In genomic region chr2:156538083-156538504, GRCh38 we compare ENCODE assay signal across 9 cellular contexts.
DNase-seq lines count a peak whose midpoint lies in the region; ATAC-seq, FAIRE-seq and TF ChIP-seq lines count a peak whose summit lies in the region.
"Had no signal": no experiment of that assay in that cellular context is flagged by ENCODE, and none has a peak within 500 bp of the region (broad histone marks: within the 10 kb centered on the region; RNA-seq: fewer than 3 reads in every experiment).

No MANE protein-coding gene starts in this region.

- TF ChIP-seq RAD21 in IMR-90 (IDR thresholded peaks at IDR 0.05; ENCODE audit: low read length), result no peak

- H2BK20ac ChIP-seq in IMR-90 (ENCODE audit: low read depth, low read length), result no peak overlapping the region

- H2AFZ ChIP-seq in IMR-90 (replicated peaks; ENCODE audit: low read length, poor library complexity) (no peak overlapping the region), osteoblast (ENCODE audit: low read length) (no peak overlapping the region)

- H4K20me1 ChIP-seq in IMR-90 (ENCODE audit: insufficient read depth, low read length), result no peaks in the 10 kb centered on the region
- H4K20me1 ChIP-seq in osteoblast (ENCODE audit: insufficient read depth, low read length), result no peaks in the 10 kb centered on the region

- POLR2A ChIA-PET in IMR-90 (lab: Charles Lee; ENCODE audit: unreplicated experiment), result no interaction called here

- H3K9me3 ChIP-seq in IMR-90 (ENCODE audit: control insufficient read depth, insufficient read depth, low read length) (no peaks in the 10 kb centered on the region; the same call in 1 of the 2 replicates), osteoblast (ENCODE audit: low read depth, low read length) (no peaks in the 10 kb centered on the region)

- peak overlapping the region; percentile 16; the same call in 1 of the 2 replicates for H3K4me2 ChIP-seq in IMR-90 (ENCODE audit: low read depth, low read length)
- peak overlapping the region; percentile 17 for H3K4me2 ChIP-seq in osteoblast (ENCODE audit: insufficient read depth, low read length)

- no CpG with 5 or more reads among the region's 2 CpGs for WGBS in IMR-90 (ENCODE audit: extremely low coverage in 2 of 2, insufficient read length in 1 of 2), 2 experiments

- BruUV-seq in IMR-90 (replicated peaks; lab: Mats Ljungman, UMichigan), result no TSS peak

- no peak overlapping the region for H3K4ac ChIP-seq in IMR-90 (ENCODE audit: low read depth, low read length)

- H3K4me3 ChIP-seq in IMR-90 (ENCODE audit: insufficient read depth, low read depth, low read length) (no peak overlapping the region), osteoblast (ENCODE audit: insufficient read depth, low read length) (no peak overlapping the region)

- no peak overlapping the region for H4K5ac ChIP-seq in IMR-90 (ENCODE audit: low read depth, low read length)

- H3K27me3 ChIP-seq in IMR-90 (ENCODE audit: control insufficient read depth, insufficient read depth, low read length) (no peaks in the 10 kb centered on the region), osteoblast (ENCODE audit: insufficient read depth, low read length) (no peaks in the 10 kb centered on the region)

- no peak overlapping the region for H2AK9ac ChIP-seq in IMR-90 (replicated peaks; ENCODE audit: low read depth, low read length, poor library complexity)

- H2BK15ac ChIP-seq in IMR-90 (ENCODE audit: low read depth, low read length), result no peak overlapping the region

- H4K8ac ChIP-seq in IMR-90 (ENCODE audit: low read depth in 2 of 2, low read length in 2 of 2), result no peak overlapping the region

- H2AK5ac ChIP-seq in IMR-90 (ENCODE audit: low read depth, low read length), result no peak overlapping the region

- no peak overlapping the region for H3K23ac ChIP-seq in IMR-90 (ENCODE audit: low read depth, low read length)

- in situ Hi-C loops in IMR-90 (cut with MboI; ENCODE audit: low sequenced_read_pairs), result no loop called here

- peaks cover 0 to 3% of the 10 kb centered on the region in 2 experiments; a peak in 2 of 4 replicates for H3K79me1 ChIP-seq in IMR-90 (ENCODE audit: low read depth in 1 of 2, low read length in 2 of 2)

- CTCF ChIA-PET in IMR-90 (lab: Yijun Ruan, JAX), result interaction anchor here (0.6 kb wide), 1 partner anchor 72 kb away, joined by 5 read pairs; no protein-coding TSS in a partner anchor

- DNase-seq in GM19239 (ENCODE audit: insufficient read length, low spot score) (peak; percentile 6), IMR-90 (peak; percentile 4), osteoblast (ENCODE audit: insufficient read length, low spot score, missing footprints) (no peak), NCI-H1417 treated with DMSO at 0.1 percent for 48 hours (lab: John Stamatoyannopoulos, UW) (no peak), UCSD-AML1 (lab: John Stamatoyannopoulos, UW; ENCODE audit: unreplicated experiment) (no peak), NCI-H1105 treated with DMSO at 0.1 percent for 48 hours (lab: John Stamatoyannopoulos, UW) (no peak)
- DNase-seq: activated CD8-positive, alpha-beta memory T cell treated with anti-CD3 and anti-CD28 coated beads, Interleukin-2, amount 50 U/mL, for 4 hours had no signal

- TF ChIP-seq CTCF in IMR-90 (conservative IDR thresholded peaks at IDR 0.05; ENCODE audit: low read depth, low read length) (no peak), osteoblast (IDR thresholded peaks at IDR 0.05; ENCODE audit: extremely low read depth, low read depth, low read length) (no peak)

- H3K18ac ChIP-seq in IMR-90 (ENCODE audit: low read depth, low read length), result no peak overlapping the region; the same call in 1 of the 2 replicates

- peak; percentile 49 for ATAC-seq in HG02678 (IDR thresholded peaks at IDR 0.05; ENCODE audit: unreplicated experiment)
- 0 out of 2 replicates have a peak, but pooled peaks have one; percentile 19 for ATAC-seq in IMR-90 (ENCODE audit: low read depth)
- ATAC-seq: Right ventricle myocardium inferior had no signal

- H4K91ac ChIP-seq in IMR-90 (ENCODE audit: insufficient read depth, low read depth, low read length), result no peak overlapping the region

- H2BK5ac ChIP-seq in IMR-90 (ENCODE audit: low read depth, low read length, poor library complexity, severe bottlenecking), result no peak overlapping the region

- peak; percentile 90 for FAIRE-seq in GM19239 (lab: Jason Lieb, UNC)

- no peak for TF ChIP-seq POLR2A in IMR-90 (IDR thresholded peaks at IDR 0.05; ENCODE audit: low read depth, low read length)

- H3K79me2 ChIP-seq in osteoblast (ENCODE audit: insufficient read depth, low read length), result no peaks in the 10 kb centered on the region

- H3K36me3 ChIP-seq in IMR-90 (ENCODE audit: control insufficient read depth, insufficient read depth, low read length) (no peaks in the 10 kb centered on the region), osteoblast (ENCODE audit: insufficient read depth, low read length) (no peaks in the 10 kb centered on the region)

- H3K9me1 ChIP-seq in IMR-90 (ENCODE audit: insufficient read depth, low read length), result peaks cover 4% of the 10 kb centered on the region; the same call in 1 of the 2 replicates

- intact Hi-C loops in IMR-90 (cut with micrococcal nuclease), result no loop called here

- H2BK120ac ChIP-seq in IMR-90 (ENCODE audit: low read depth, low read length), result no peak overlapping the region

- H3K14ac ChIP-seq in IMR-90 (replicated peaks; ENCODE audit: low read depth, low read length), result no peak overlapping the region

- no peak overlapping the region for H3K56ac ChIP-seq in IMR-90 (ENCODE audit: extremely low read depth, insufficient read depth, low read length)

- H3K27ac ChIP-seq in IMR-90 (ENCODE audit: insufficient read depth, low read length) (no peak overlapping the region), osteoblast (ENCODE audit: low read depth, low read length) (peak overlapping the region; percentile 21)

- peaks cover 5% of the 10 kb centered on the region for H3K4me1 ChIP-seq in IMR-90 (ENCODE audit: control insufficient read depth, insufficient read depth, low read length)
- H3K4me1 ChIP-seq in osteoblast (ENCODE audit: insufficient read depth, low read length), result peaks cover 29% of the 10 kb centered on the region

- dilution Hi-C loops in IMR-90 (cut with HindIII; ENCODE audit: low sequenced_read_pairs, unreplicated experiment), result no loop called here

- H3K9ac ChIP-seq in IMR-90 (ENCODE audit: low read depth, low read length), result no peak overlapping the region

TF ChIP-seq in IMR-90, 13 proteins besides CTCF, POLR2A, EP300 and RAD21:
- TF ChIP-seq MAFK (IDR thresholded peaks at IDR 0.05; ENCODE audit: low read depth, low read length) (no peak), USF2 (IDR thresholded peaks at IDR 0.05; ENCODE audit: low read depth, low read length) (no peak)
TF ChIP-seq in IMR-90: peak in this region for 0.

Comparison
In these comparisons a context has a peak if more than half of its experiments do, and no peak if none do; other contexts are left out.
1. DNase-seq: peak in GM19239 (single experiment) and IMR-90 (single experiment); none in osteoblast (single experiment), NCI-H1417 treated with DMSO at 0.1 percent for 48 hours (single experiment), UCSD-AML1 (single experiment) and NCI-H1105 treated with DMSO at 0.1 percent for 48 hours (single experiment).